ENCODE assay signal across 40 cellular contexts in genomic region chr3:69165744-69166143, GRCh38. TPM values are rescaled to one million over a fixed set of nuclear protein-coding genes. Genes with fewer than 3 reads are reported as not detected.
"Had no signal": no experiment of that assay in that cellular context is flagged by ENCODE, and none has a peak within 500 bp of the region (broad histone marks: within the 10 kb centered on the region; RNA-seq: fewer than 3 reads in every experiment).

No MANE protein-coding gene starts in this region.

- DNase-seq: activated CD4-positive, alpha-beta memory T cell treated with anti-CD3 and anti-CD28 coated beads, Interleukin-2, amount 10 ng/mL, durations not matched to agents 7 days and 5 days; activated CD4-positive, alpha-beta T cell treated with anti-CD3 and anti-CD28 coated beads for 1 hour; activated CD4-positive, alpha-beta T cell treated with anti-CD3 and anti-CD28 coated beads for 36 hours; activated CD4-positive, alpha-beta T cell treated with anti-CD3 and anti-CD28 coated beads for 48 hours; activated CD4-positive, alpha-beta T cell treated with anti-CD3 and anti-CD28 coated beads, Interleukin-2, amount 10 ng/mL, durations not matched to agents 7 days and 5 days; activated CD4-positive, alpha-beta T cell treated with anti-CD3 and anti-CD28 coated beads, Interleukin-2, amount 50 U/mL, for 48 hours; activated CD4-positive, CD25-positive, alpha-beta regulatory T cell; activated CD8-positive, alpha-beta memory T cell treated with anti-CD3 and anti-CD28 coated beads for 24 hours; activated CD8-positive, alpha-beta memory T cell treated with anti-CD3 and anti-CD28 coated beads, Interleukin-2, amount 10 ng/mL, durations not matched to agents 7 days and 5 days; activated CD8-positive, alpha-beta memory T cell treated with anti-CD3 and anti-CD28 coated beads, Interleukin-2, amount 50 U/mL, for 48 hours; activated CD8-positive, alpha-beta T cell treated with anti-CD3 and anti-CD28 coated beads, Interleukin-2, amount 10 ng/mL, durations not matched to agents 7 days and 5 days; activated effector memory CD4-positive, alpha-beta T cell treated with Interleukin-2 at 50 U/mL for 16 hours; activated gamma-delta T cell; activated naive CD4-positive, alpha-beta T cell treated with anti-CD3 and anti-CD28 coated beads, Interleukin-2, amount 10 ng/mL, durations not matched to agents 7 days and 5 days; activated naive CD4-positive, alpha-beta T cell treated with Interleukin-2 at 50 U/mL for 16 hours; activated naive CD8-positive, alpha-beta T cell treated with anti-CD3 and anti-CD28 coated beads, Interleukin-2, amount 10 ng/mL, durations not matched to agents 7 days and 5 days; activated naive CD8-positive, alpha-beta T cell treated with anti-CD3 and anti-CD28 coated beads, Interleukin-2, amount 50 U/mL, for 24 hours; activated T-cell treated with anti-CD3 and anti-CD28 coated beads, Interleukin-2, amount 50 U/mL, for 24 hours; activated T-cell treated with anti-CD3 and anti-CD28 coated beads, Interleukin-2, amount 50 U/mL, for 48 hours; amygdala; anterior cingulate cortex; caudate nucleus; cerebellar nuclear complex; T-helper 1 cell; T-helper 2 cell; T-helper 9 cell had no signal

- H3K4me1 ChIP-seq: ascending aorta had no signal

- H3K4me3 ChIP-seq: ascending aorta, cardiac muscle cell had no signal

- FAIRE-seq: bronchial epithelial cell, TTC549 had no signal

- H3K36me3 Mint-ChIP-seq: activated naive CD4-positive, alpha-beta T cell treated with anti-CD3 and anti-CD28 coated beads, Interleukin-2, amount 50 U/mL, for 24 hours; activated naive CD8-positive, alpha-beta T cell had no signal

- H3K9me3 Mint-ChIP-seq: activated CD4-positive, alpha-beta memory T cell treated with anti-CD3 and anti-CD28 coated beads, Interleukin-2, amount 10 ng/mL, durations not matched to agents 7 days and 5 days; activated CD4-positive, alpha-beta T cell treated with anti-CD3 and anti-CD28 coated beads, Interleukin-2, amount 10 ng/mL, durations not matched to agents 7 days and 5 days; activated naive CD4-positive, alpha-beta T cell treated with anti-CD3 and anti-CD28 coated beads, Interleukin-2, amount 10 ng/mL, durations not matched to agents 7 days and 5 days; activated naive CD4-positive, alpha-beta T cell treated with anti-CD3 and anti-CD28 coated beads, Interleukin-2, amount 50 U/mL, for 24 hours; activated naive CD8-positive, alpha-beta T cell treated with anti-CD3 and anti-CD28 coated beads, Interleukin-2, amount 10 ng/mL, durations not matched to agents 7 days and 5 days; activated naive CD8-positive, alpha-beta T cell treated with anti-CD3 and anti-CD28 coated beads, Interleukin-2, amount 50 U/mL, for 24 hours; activated T-cell treated with anti-CD3 and anti-CD28 coated beads, Interleukin-2, amount 50 U/mL, for 24 hours; activated T-helper 2 cell treated with anti-CD3 and anti-CD28 coated beads, Interferon-gamma antibody, Interleukin-2, Interleukin-4, amounts not matched to agents 10 μg/mL and 5 μg/mL and 100 μg/mL, durations not matched to agents 14 hours and 24 hours and 36 hours; brain; central memory CD8-positive, alpha-beta T cell; T-helper 1 cell treated with Interleukin-12 subunit alpha and Interleukin-12 subunit beta and Interleukin-4 antibody, amounts not matched to agents 30 μg/mL and 1 μg/mL, for 36 hours; T-helper 2 cell treated with Interferon-gamma antibody and Interleukin-4, amounts not matched to agents 5 μg/mL and 100 μg/mL, for 36 hours had no signal

- H3K4me1 Mint-ChIP-seq: activated CD4-positive, alpha-beta T cell treated with anti-CD3 and anti-CD28 coated beads, Interleukin-2, amount 10 ng/mL, durations not matched to agents 7 days and 5 days; central memory CD8-positive, alpha-beta T cell had no signal

- ATAC-seq: activated CD4-positive, alpha-beta T cell treated with anti-CD3 and anti-CD28 coated beads for 36 hours; activated CD4-positive, CD25-positive, alpha-beta regulatory T cell treated with anti-CD3 and anti-CD28 coated beads, Interleukin-2, amount 50 U/mL, for 24 hours; activated CD8-positive, alpha-beta memory T cell treated with anti-CD3 and anti-CD28 coated beads, Interleukin-2, amount 10 ng/mL, durations not matched to agents 7 days and 5 days; activated CD8-positive, alpha-beta T cell treated with anti-CD3 and anti-CD28 coated beads, Interleukin-2, amount 10 ng/mL, durations not matched to agents 7 days and 5 days; activated naive CD8-positive, alpha-beta T cell treated with anti-CD3 and anti-CD28 coated beads, Interleukin-2, amount 50 U/mL, for 24 hours had no signal

- H3K27ac ChIP-seq: ascending aorta, cardiac muscle cell, VCaP had no signal

- H3K27me3 ChIP-seq: ascending aorta, cardiac muscle cell had no signal

- H3K9me3 ChIP-seq: ascending aorta had no signal

- H3K27me3 Mint-ChIP-seq: activated CD4-positive, alpha-beta memory T cell treated with anti-CD3 and anti-CD28 coated beads, Interleukin-2, amount 10 ng/mL, durations not matched to agents 7 days and 5 days; activated CD4-positive, alpha-beta T cell treated with anti-CD3 and anti-CD28 coated beads for 36 hours; activated CD4-positive, alpha-beta T cell treated with anti-CD3 and anti-CD28 coated beads, Interleukin-2, amount 10 ng/mL, durations not matched to agents 7 days and 5 days; activated CD8-positive, alpha-beta memory T cell treated with anti-CD3 and anti-CD28 coated beads, Interleukin-2, amount 10 ng/mL, durations not matched to agents 7 days and 5 days; activated naive CD4-positive, alpha-beta T cell treated with anti-CD3 and anti-CD28 coated beads, Interleukin-2, amount 10 ng/mL, durations not matched to agents 7 days and 5 days; activated naive CD4-positive, alpha-beta T cell treated with anti-CD3 and anti-CD28 coated beads, Interleukin-2, amount 50 U/mL, for 24 hours; activated naive CD8-positive, alpha-beta T cell; activated naive CD8-positive, alpha-beta T cell treated with anti-CD3 and anti-CD28 coated beads, Interleukin-2, amount 50 U/mL, for 24 hours; activated T-cell treated with anti-CD3 and anti-CD28 coated beads, Interleukin-2, amount 50 U/mL, for 24 hours; brain; central memory CD8-positive, alpha-beta T cell had no signal

- H3K4me3 Mint-ChIP-seq: activated CD4-positive, alpha-beta memory T cell treated with anti-CD3 and anti-CD28 coated beads, Interleukin-2, amount 10 ng/mL, durations not matched to agents 7 days and 5 days; activated CD4-positive, alpha-beta T cell treated with anti-CD3 and anti-CD28 coated beads for 36 hours; activated CD4-positive, alpha-beta T cell treated with anti-CD3 and anti-CD28 coated beads, Interleukin-2, amount 10 ng/mL, durations not matched to agents 7 days and 5 days; activated CD8-positive, alpha-beta memory T cell treated with anti-CD3 and anti-CD28 coated beads, Interleukin-2, amount 10 ng/mL, durations not matched to agents 7 days and 5 days; activated CD8-positive, alpha-beta T cell treated with anti-CD3 and anti-CD28 coated beads, Interleukin-2, amount 10 ng/mL, durations not matched to agents 7 days and 5 days; activated naive CD4-positive, alpha-beta T cell treated with anti-CD3 and anti-CD28 coated beads, Interleukin-2, amount 10 ng/mL, durations not matched to agents 7 days and 5 days; activated naive CD4-positive, alpha-beta T cell treated with anti-CD3 and anti-CD28 coated beads, Interleukin-2, amount 50 U/mL, for 24 hours; activated naive CD8-positive, alpha-beta T cell; activated naive CD8-positive, alpha-beta T cell treated with anti-CD3 and anti-CD28 coated beads, Interleukin-2, amount 10 ng/mL, durations not matched to agents 7 days and 5 days; activated naive CD8-positive, alpha-beta T cell treated with anti-CD3 and anti-CD28 coated beads, Interleukin-2, amount 50 U/mL, for 24 hours; activated T-cell treated with anti-CD3 and anti-CD28 coated beads, Interleukin-2, amount 50 U/mL, for 24 hours; brain; central memory CD8-positive, alpha-beta T cell; T-helper 1 cell treated with Interleukin-12 subunit alpha and Interleukin-12 subunit beta and Interleukin-4 antibody, amounts not matched to agents 30 μg/mL and 1 μg/mL, for 36 hours; T-helper 2 cell treated with Interferon-gamma antibody and Interleukin-4, amounts not matched to agents 5 μg/mL and 100 μg/mL, for 36 hours had no signal

- H3K27ac Mint-ChIP-seq: activated CD4-positive, alpha-beta memory T cell treated with anti-CD3 and anti-CD28 coated beads, Interleukin-2, amount 10 ng/mL, durations not matched to agents 7 days and 5 days; activated CD4-positive, alpha-beta T cell treated with anti-CD3 and anti-CD28 coated beads for 36 hours; activated CD4-positive, alpha-beta T cell treated with anti-CD3 and anti-CD28 coated beads, Interleukin-2, amount 10 ng/mL, durations not matched to agents 7 days and 5 days; activated CD8-positive, alpha-beta memory T cell treated with anti-CD3 and anti-CD28 coated beads, Interleukin-2, amount 10 ng/mL, durations not matched to agents 7 days and 5 days; activated CD8-positive, alpha-beta T cell treated with anti-CD3 and anti-CD28 coated beads, Interleukin-2, amount 10 ng/mL, durations not matched to agents 7 days and 5 days; activated naive CD4-positive, alpha-beta T cell treated with anti-CD3 and anti-CD28 coated beads, Interleukin-2, amount 10 ng/mL, durations not matched to agents 7 days and 5 days; activated naive CD4-positive, alpha-beta T cell treated with anti-CD3 and anti-CD28 coated beads, Interleukin-2, amount 50 U/mL, for 24 hours; activated naive CD8-positive, alpha-beta T cell; activated naive CD8-positive, alpha-beta T cell treated with anti-CD3 and anti-CD28 coated beads, Interleukin-2, amount 10 ng/mL, durations not matched to agents 7 days and 5 days; activated T-cell treated with anti-CD3 and anti-CD28 coated beads, Interleukin-2, amount 50 U/mL, for 24 hours; activated T-helper 2 cell treated with anti-CD3 and anti-CD28 coated beads, Interferon-gamma antibody, Interleukin-2, Interleukin-4, amounts not matched to agents 10 μg/mL and 5 μg/mL and 100 μg/mL, durations not matched to agents 14 hours and 24 hours and 36 hours; brain; T-helper 1 cell treated with Interleukin-12 subunit alpha and Interleukin-12 subunit beta and Interleukin-4 antibody, amounts not matched to agents 30 μg/mL and 1 μg/mL, for 36 hours; T-helper 2 cell treated with Interferon-gamma antibody and Interleukin-4, amounts not matched to agents 5 μg/mL and 100 μg/mL, for 36 hours had no signal

RNA-seq across cellular contexts. Expression of gene LMOD3, which starts 43.3 kb away (rescaled TPM):
- total RNA-seq: activated CD4-positive, alpha-beta memory T cell treated with anti-CD3 and anti-CD28 coated beads, Interleukin-2, amount 10 ng/mL, durations not matched to agents 7 days and 5 days; activated CD4-positive, alpha-beta T cell treated with anti-CD3 and anti-CD28 coated beads for 36 hours; activated CD4-positive, alpha-beta T cell treated with anti-CD3 and anti-CD28 coated beads, Interleukin-2, amount 10 ng/mL, durations not matched to agents 7 days and 5 days; activated CD8-positive, alpha-beta memory T cell treated with anti-CD3 and anti-CD28 coated beads, Interleukin-2, amount 10 ng/mL, durations not matched to agents 7 days and 5 days; activated CD8-positive, alpha-beta T cell treated with anti-CD3 and anti-CD28 coated beads, Interleukin-2, amount 10 ng/mL, durations not matched to agents 7 days and 5 days; activated naive CD8-positive, alpha-beta T cell treated with anti-CD3 and anti-CD28 coated beads, Interleukin-2, amount 10 ng/mL, durations not matched to agents 7 days and 5 days; activated T-helper 2 cell treated with anti-CD3 and anti-CD28 coated beads, Interferon-gamma antibody, Interleukin-2, Interleukin-4, amounts not matched to agents 10 μg/mL and 5 μg/mL and 100 μg/mL, durations not matched to agents 14 hours and 24 hours and 36 hours; ascending aorta; bronchial epithelial cell; chondrocyte had no signal
